19 cellular contexts compared by ENCODE assay signal in genomic region chr2:100274566-100275199, GRCh38. TPM values are rescaled to one million over a fixed set of nuclear protein-coding genes. Genes with fewer than 3 reads are reported as not detected.
DNase-seq lines count a peak whose midpoint lies in the region; ATAC-seq and TF ChIP-seq lines count a peak whose summit lies in the region.
"Had no signal": no experiment of that assay in that cellular context is flagged by ENCODE, and none has a peak within 500 bp of the region (broad histone marks: within the 10 kb centered on the region; RNA-seq: fewer than 3 reads in every experiment).

No MANE protein-coding gene starts in this region.

- peaks cover 16% of the 10 kb centered on the region for H3K27me3 ChIP-seq in IMR-90 (ENCODE audit: control insufficient read depth, insufficient read depth, low read length)
- H3K27me3 ChIP-seq in endodermal cell (ENCODE audit: control insufficient read depth, insufficient read depth, low read length, poor library complexity, severe bottlenecking): no peaks in the 10 kb centered on the region
- H3K27me3 ChIP-seq in neuronal stem cell (ENCODE audit: control insufficient read depth in 3 of 3, insufficient read depth in 3 of 3, low read depth in 1 of 3, low read length in 3 of 3): no peaks in the 10 kb centered on the region
- no peaks in the 10 kb centered on the region for H3K27me3 ChIP-seq in uterus

- no peak for TF ChIP-seq RAD21 in IMR-90 (IDR thresholded peaks at IDR 0.05; ENCODE audit: low read length)

- POLR2A ChIA-PET in IMR-90 (lab: Charles Lee; ENCODE audit: unreplicated experiment): interaction anchor here (0.5 kb wide), 1 partner anchor 283 kb away, joined by 4 read pairs; no protein-coding TSS in a partner anchor

- no peak overlapping the region for H3K56ac ChIP-seq in IMR-90 (ENCODE audit: extremely low read depth, insufficient read depth, low read length)

- no peak overlapping the region for H3K4ac ChIP-seq in IMR-90 (ENCODE audit: low read depth, low read length)
- H3K4ac ChIP-seq in neuronal stem cell (ENCODE audit: low read length): no peak overlapping the region

- no peak overlapping the region for H3K27ac Mint-ChIP-seq in endodermal cell

- no peak overlapping the region for H3K18ac ChIP-seq in IMR-90 (ENCODE audit: low read depth, low read length)
- H3K18ac ChIP-seq in neuronal stem cell (ENCODE audit: low read length): no peak overlapping the region

- no peaks in the 10 kb centered on the region for H3K4me1 Mint-ChIP-seq in endodermal cell

- 86% methylated on average over 11 of the region's 17 CpGs; no CpG with 5 or more reads in 1 of the 2 experiments for WGBS in IMR-90 (ENCODE audit: extremely low coverage in 2 of 2, insufficient read length in 1 of 2), 2 experiments
- WGBS in endodermal cell (ENCODE audit: insufficient coverage in 1 of 2, insufficient read length in 1 of 2), 2 experiments: 88 to 92% methylated on average over 10 to 17 of the region's 17 CpGs
- WGBS in neuronal stem cell (ENCODE audit: extremely low coverage in 2 of 2, insufficient read length in 2 of 2, insufficient replicate concordance in 1 of 2), 2 donors: no CpG with 5 or more reads among the region's 17 CpGs

- peaks cover 2% of the 10 kb centered on the region; the same call in 1 of the 2 replicates for H3K4me1 ChIP-seq in IMR-90 (ENCODE audit: control insufficient read depth, insufficient read depth, low read length)
- no peaks in the 10 kb centered on the region for H3K4me1 ChIP-seq in endodermal cell (ENCODE audit: control insufficient read depth, insufficient read depth, low read length)
- H3K4me1 ChIP-seq in neuronal stem cell (ENCODE audit: control insufficient read depth in 2 of 2, insufficient read depth in 1 of 2, low read depth in 1 of 2, low read length in 2 of 2): no peaks in the 10 kb centered on the region
- peaks cover 0 to 5% of the 10 kb centered on the region in 2 donors for H3K4me1 ChIP-seq in uterus

- no peak overlapping the region for H2BK20ac ChIP-seq in IMR-90 (ENCODE audit: low read depth, low read length)

- no TSS peak for BruUV-seq in IMR-90 (replicated peaks; lab: Mats Ljungman, UMichigan)

- no peak overlapping the region for H2BK15ac ChIP-seq in IMR-90 (ENCODE audit: low read depth, low read length)
- H2BK15ac ChIP-seq in neuronal stem cell (ENCODE audit: low read length): no peak overlapping the region

- H3K23ac ChIP-seq in IMR-90 (ENCODE audit: low read depth, low read length) (no peak overlapping the region), neuronal stem cell (ENCODE audit: low read depth, low read length, poor library complexity) (peak overlapping the region; percentile 80)

- H2AK5ac ChIP-seq in IMR-90 (ENCODE audit: low read depth, low read length): no peak overlapping the region
- H2AK5ac ChIP-seq in neuronal stem cell (ENCODE audit: low read depth, low read length): no peak overlapping the region

- H3K4me2 ChIP-seq in IMR-90 (ENCODE audit: low read depth, low read length) (no peak overlapping the region), neuronal stem cell (ENCODE audit: insufficient read depth, low read length, poor library complexity, severe bottlenecking) (no peak overlapping the region)

- H4K91ac ChIP-seq in IMR-90 (ENCODE audit: insufficient read depth, low read depth, low read length) (no peak overlapping the region), neuronal stem cell (ENCODE audit: low read depth, low read length, poor library complexity) (no peak overlapping the region)

- no peak overlapping the region for H3K4me3 ChIP-seq in IMR-90 (ENCODE audit: insufficient read depth, low read depth, low read length)
- no peak overlapping the region for H3K4me3 ChIP-seq in endodermal cell (ENCODE audit: low read length)
- H3K4me3 ChIP-seq in neuronal stem cell (ENCODE audit: low read length in 2 of 2): no peak overlapping the region
- no peak overlapping the region for H3K4me3 ChIP-seq in uterus
- H3K4me3 ChIP-seq: K562 had no signal

- ATAC-seq in IMR-90 (ENCODE audit: low read depth) (no peak), HG02885 (IDR thresholded peaks at IDR 0.05; ENCODE audit: poor library complexity, unreplicated experiment) (no peak)
- ATAC-seq: PC-3 had no signal

- H2BK5ac ChIP-seq in IMR-90 (ENCODE audit: low read depth, low read length, poor library complexity, severe bottlenecking) (no peak overlapping the region), neuronal stem cell (ENCODE audit: low read length) (no peak overlapping the region)

- no peak for TF ChIP-seq POLR2A in IMR-90 (IDR thresholded peaks at IDR 0.05; ENCODE audit: low read depth, low read length)
- no peak for TF ChIP-seq POLR2A in uterus (IDR thresholded peaks at IDR 0.05)

- dilution Hi-C loops in IMR-90 (cut with HindIII; ENCODE audit: low sequenced_read_pairs, unreplicated experiment): no loop called here

- H3K14ac ChIP-seq in IMR-90 (replicated peaks; ENCODE audit: low read depth, low read length) (no peak overlapping the region), neuronal stem cell (ENCODE audit: low read length) (peak overlapping the region; percentile 25)

- no peak overlapping the region for H3K4me3 Mint-ChIP-seq in endodermal cell

- H3K27me3 Mint-ChIP-seq in endodermal cell (ENCODE audit: insufficient read depth): no peaks in the 10 kb centered on the region

- CTCF ChIA-PET in IMR-90 (lab: Yijun Ruan, JAX): interaction anchor here (0.6 to 1.1 kb wide), 3 partner anchors 12 to 1625 kb away, joined by 3 read pairs; no protein-coding TSS in a partner anchor

- intact Hi-C loops in IMR-90 (cut with micrococcal nuclease): no loop called here
- intact Hi-C loops in uterus (cut with DNase I; ENCODE audit: low total_unique reads): no loop called here

- H3K9me3 ChIP-seq in IMR-90 (ENCODE audit: control insufficient read depth, insufficient read depth, low read length) (peaks cover 4% of the 10 kb centered on the region; the same call in 1 of the 2 replicates), endodermal cell (ENCODE audit: control insufficient read depth, low read length) (no peaks in the 10 kb centered on the region), neuronal stem cell (replicated peaks in 1 of 2; ENCODE audit: control insufficient read depth in 2 of 2, insufficient read depth in 1 of 2, low read depth in 1 of 2, low read length in 2 of 2) (peaks cover 3 to 9% of the 10 kb centered on the region in 2 donors), uterus (no peaks in the 10 kb centered on the region)

- peaks cover 5% of the 10 kb centered on the region for H3K9me3 Mint-ChIP-seq in endodermal cell

- H3K79me1 ChIP-seq in IMR-90 (ENCODE audit: low read depth in 1 of 2, low read length in 2 of 2) (no peaks in the 10 kb centered on the region), neuronal stem cell (ENCODE audit: low read depth, low read length) (no peaks in the 10 kb centered on the region)

- DNase-seq in IMR-90 (no peak), endodermal cell (peak; percentile 34), neuronal stem cell (ENCODE audit: low spot score) (no peak), uterus (no peak), iPS-NIHi11 (ENCODE audit: low spot score) (no peak), substantia nigra (lab: John Stamatoyannopoulos, UW) (no peak)
- DNase-seq: EL, GF-D8, NCI-H1048, NCI-H1417 treated with DMSO at 0.1 percent for 48 hours, NCI-H187, NCI-H446, NCI-H526 treated with DMSO at 0.1 percent for 48 hours, PC-3, RPMI8226, SHP77 had no signal

- no peaks in the 10 kb centered on the region for H3K9me1 ChIP-seq in IMR-90 (ENCODE audit: insufficient read depth, low read length)

- TF ChIP-seq CTCF in IMR-90 (conservative IDR thresholded peaks at IDR 0.05; ENCODE audit: low read depth, low read length) (no peak), endodermal cell (conservative IDR thresholded peaks at IDR 0.05) (no peak), uterus (IDR thresholded peaks at IDR 0.05) (no peak)

- H3K27ac ChIP-seq in IMR-90 (ENCODE audit: insufficient read depth, low read length): no peak overlapping the region
- no peak overlapping the region for H3K27ac ChIP-seq in endodermal cell (ENCODE audit: low read depth, low read length)
- H3K27ac ChIP-seq in neuronal stem cell (replicated peaks; ENCODE audit: low read length): no peak overlapping the region
- peak overlapping the region; percentile 87 to 91 for H3K27ac ChIP-seq in uterus
- no peak overlapping the region for H3K27ac ChIP-seq in substantia nigra (ENCODE audit: low read depth, low read length, poor library complexity, severe bottlenecking)
- H3K27ac ChIP-seq: C4-2B had no signal

- H4K20me1 ChIP-seq in IMR-90 (ENCODE audit: insufficient read depth, low read length): no peaks in the 10 kb centered on the region

- H2BK12ac ChIP-seq in neuronal stem cell (ENCODE audit: low read length): no peak overlapping the region

- H4K5ac ChIP-seq in IMR-90 (ENCODE audit: low read depth, low read length): no peak overlapping the region

- H2AK9ac ChIP-seq in IMR-90 (replicated peaks; ENCODE audit: low read depth, low read length, poor library complexity): no peak overlapping the region

- no peak overlapping the region for H4K8ac ChIP-seq in IMR-90 (ENCODE audit: low read depth in 2 of 2, low read length in 2 of 2)
- no peak overlapping the region for H4K8ac ChIP-seq in neuronal stem cell (ENCODE audit: low read depth, low read length)

- H2BK120ac ChIP-seq in IMR-90 (ENCODE audit: low read depth, low read length) (no peak overlapping the region), neuronal stem cell (ENCODE audit: low read depth, low read length) (no peak overlapping the region)

- H3K36me3 ChIP-seq in IMR-90 (ENCODE audit: control insufficient read depth, insufficient read depth, low read length) (no peaks in the 10 kb centered on the region), endodermal cell (ENCODE audit: control insufficient read depth, insufficient read depth, low read length) (no peaks in the 10 kb centered on the region), neuronal stem cell (replicated peaks in 1 of 2; ENCODE audit: control insufficient read depth in 2 of 2, insufficient read depth in 2 of 2, low read length in 2 of 2) (no peaks in the 10 kb centered on the region), uterus (no peaks in the 10 kb centered on the region)

- no peak overlapping the region for H3K9ac ChIP-seq in IMR-90 (ENCODE audit: low read depth, low read length)
- H3K9ac ChIP-seq in endodermal cell (ENCODE audit: extremely low read depth, low read length, poor library complexity, severe bottlenecking): no peak overlapping the region
- no peak overlapping the region for H3K9ac ChIP-seq in neuronal stem cell (ENCODE audit: low read depth, low read length, poor library complexity)

- H3K36me3 Mint-ChIP-seq in endodermal cell (ENCODE audit: low read depth): no peaks in the 10 kb centered on the region

- peak overlapping the region; percentile 43 for H2AFZ ChIP-seq in IMR-90 (replicated peaks; ENCODE audit: low read length, poor library complexity)
- no peak overlapping the region for H2AFZ ChIP-seq in neuronal stem cell (ENCODE audit: low read length)

- in situ Hi-C loops in IMR-90 (cut with MboI; ENCODE audit: low sequenced_read_pairs): loop anchor here (25.0 kb wide), 1 partner anchor 1112 kb away; the partner anchor contains the start of genes LIPT1 and TSGA10

RNA-seq across cellular contexts. Expression of gene LONRF2, which starts 47.6 kb away (rescaled TPM):
- total RNA-seq in IMR-90 (2012; rRNA removed) (0.54 and 0.83 TPM in 2 replicates), endodermal cell (under 1 TPM; 0.40 to 0.71 TPM), uterus (100 to 1,000 TPM in 1 of 4 donors, 10 to 100 TPM in 3; 27.9 to 188 (median 58.5) TPM)
- polyA plus RNA-seq in IMR-90 (2012; rRNA removed): 0.19 TPM in 2 replicates
- 0.05 and 0.06 TPM in 2 replicates for polyA plus RNA-seq in IMR-90 (2012; cell fraction: cytosol; rRNA removed)
- 0.36 and 0.65 TPM in 2 replicates for polyA plus RNA-seq in IMR-90 (2012; cell fraction: nucleus; rRNA removed; ENCODE audit: low replicate concordance)
- 0.39 TPM for polyA plus RNA-seq in endodermal cell (2013, experiment 1 of 2)
- polyA plus RNA-seq in endodermal cell (2013, experiment 2 of 2): 0.37 TPM
- polyA plus RNA-seq in neuronal stem cell (2013, experiment 1 of 2): 0.32 TPM
- 0.39 TPM for polyA plus RNA-seq in neuronal stem cell (2013, experiment 2 of 2)

Comparison
In these comparisons a context has a peak if more than half of its experiments do, and no peak if none do; other contexts are left out.
1. H3K27ac ChIP-seq: peak in uterus (2 of 2); none in IMR-90 (single experiment), endodermal cell (single experiment), neuronal stem cell (single experiment) and substantia nigra (single experiment).
2. RNA of gene LONRF2, which starts 47.6 kb away (total RNA-seq): 27.9 to 188 TPM in uterus; 0.40 to 0.71 TPM in endodermal cell and 0.54 to 0.83 TPM in IMR-90; every median in the first group is over 10 times any median in the second.